ENCODE assay signal across 28 cellular contexts in genomic region chr10:92001995-92002394, GRCh38.
"Had no signal": no experiment of that assay in that cellular context is flagged by ENCODE, and none has a peak within 500 bp of the region (broad histone marks: within the 10 kb centered on the region; RNA-seq: fewer than 3 reads in every experiment).

No MANE protein-coding gene starts in this region.

- H2AFZ ChIP-seq: neural progenitor cell, parathyroid adenoma had no signal

- H3K27me3 Mint-ChIP-seq: progenitor cell of endocrine pancreas; stimulated activated naive B cell treated with anti-CD40 and anti-IgM and Interleukin-4, amounts not matched to agents 10 μg/mL and 1 μg/mL and 100 μg/mL, for 72 hours; stimulated activated naive CD8-positive, alpha-beta T cell treated with anti-CD3 and anti-CD28 coated beads, Interleukin-15, Interleukin-2, amounts not matched to agents 100 ng/mL and 50 ng/mL, for 24 hours had no signal

- H3K27me3 ChIP-seq: neural progenitor cell, ovary, right lobe of liver, sigmoid colon, stomach, thyroid gland, tibial nerve, upper lobe of left lung, vagina had no signal

- ATAC-seq: psoas muscle; right cardiac atrium; right lobe of liver; stimulated activated effector memory CD8-positive, alpha-beta T cell treated with anti-CD3 and anti-CD28 coated beads, Interleukin-12 subunit alpha, Interleukin-12 subunit beta, amount 100 ng/mL, for 72 hours; stimulated activated naive B cell treated with anti-CD40 and anti-IgM and Interleukin-4, amounts not matched to agents 10 μg/mL and 1 μg/mL and 100 μg/mL, for 72 hours had no signal

- H3K4me2 ChIP-seq: neural progenitor cell had no signal

- FAIRE-seq: small intestine, urothelium cell line had no signal

- H3K4me1 ChIP-seq: neural progenitor cell, parathyroid adenoma, psoas muscle, right lobe of liver, sigmoid colon, stomach, thyroid gland, tibial nerve, upper lobe of left lung, vagina had no signal

- H3K36me3 ChIP-seq: ovary had no signal

- DNase-seq: occipital lobe; ovary; posterior cingulate gyrus; psoas muscle; right cardiac atrium; right lobe of liver; sigmoid colon; small intestine; stimulated activated CD4-positive, alpha-beta T cell treated with anti-CD3 and anti-CD28 coated beads, Interleukin-15, amount 100 ng/mL, for 24 hours; stimulated activated CD4-positive, alpha-beta T cell treated with anti-CD3 and anti-CD28 coated beads, Interleukin-2, amount 100 ng/mL, for 24 hours; stimulated activated CD4-positive, alpha-beta T cell treated with anti-CD3 and anti-CD28 coated beads, Interleukin-2, amount 100 ng/mL, for 48 hours; stimulated activated CD4-positive, alpha-beta T cell treated with anti-CD3 and anti-CD28 coated beads, Interleukin-4, amount 100 ng/mL, for 24 hours; stimulated activated naive B cell treated with anti-CD40 and anti-IgM and Interleukin-4, amounts not matched to agents 10 μg/mL and 1 μg/mL and 100 μg/mL, for 72 hours; stimulated activated naive CD4-positive, alpha-beta T cell treated with Interleukin-2 at 50 U/mL for 16 hours; stomach; thyroid gland; trophoblast cell; upper lobe of left lung had no signal

- H3K4me3 ChIP-seq: neural progenitor cell, ovary, psoas muscle, right lobe of liver, sigmoid colon, stomach, thoracic aorta, thyroid gland, tibial nerve, upper lobe of left lung, vagina had no signal

- H3K9me3 ChIP-seq: psoas muscle, right lobe of liver, sigmoid colon, stomach, thoracic aorta, thyroid gland, upper lobe of left lung, vagina had no signal

- H3K4me1 Mint-ChIP-seq: nephron; neural progenitor cell; stimulated activated effector memory CD8-positive, alpha-beta T cell treated with anti-CD3 and anti-CD28 coated beads, Interleukin-12 subunit alpha, Interleukin-12 subunit beta, amount 100 ng/mL, for 72 hours had no signal

- H3K79me2 ChIP-seq: parathyroid adenoma had no signal

- H3K4me3 Mint-ChIP-seq: nephron; neural progenitor cell; stimulated activated effector memory CD8-positive, alpha-beta T cell treated with anti-CD3 and anti-CD28 coated beads, Interleukin-12 subunit alpha, Interleukin-12 subunit beta, amount 100 ng/mL, for 72 hours; stimulated activated naive B cell treated with anti-CD40 and anti-IgM and Interleukin-4, amounts not matched to agents 10 μg/mL and 1 μg/mL and 100 μg/mL, for 72 hours; stimulated activated naive CD8-positive, alpha-beta T cell treated with anti-CD3 and anti-CD28 coated beads, Interleukin-15, Interleukin-2, amounts not matched to agents 100 ng/mL and 50 ng/mL, for 24 hours had no signal

- H3K27ac ChIP-seq: neural progenitor cell, ovary, parathyroid adenoma, psoas muscle, right lobe of liver, sigmoid colon, stomach, thoracic aorta, thyroid gland, tibial nerve, upper lobe of left lung, vagina had no signal

- H3K9ac ChIP-seq: neural progenitor cell, parathyroid adenoma had no signal

- H3K27ac Mint-ChIP-seq: nephron; neural progenitor cell; progenitor cell of endocrine pancreas; stimulated activated naive B cell treated with anti-CD40 and anti-IgM and Interleukin-4, amounts not matched to agents 10 μg/mL and 1 μg/mL and 100 μg/mL, for 72 hours; stimulated activated naive CD8-positive, alpha-beta T cell treated with anti-CD3 and anti-CD28 coated beads, Interleukin-15, Interleukin-2, amounts not matched to agents 100 ng/mL and 50 ng/mL, for 24 hours had no signal

- H3K9me3 Mint-ChIP-seq: stimulated activated naive CD8-positive, alpha-beta T cell treated with anti-CD3 and anti-CD28 coated beads, Interleukin-15, Interleukin-2, amounts not matched to agents 100 ng/mL and 50 ng/mL, for 24 hours had no signal
